ENCODE assay signal across 15 cellular contexts in genomic region chr12:79086546-79086945, GRCh38.
"Had no signal": no experiment of that assay in that cellular context is flagged by ENCODE, and none has a peak within 500 bp of the region (broad histone marks: within the 10 kb centered on the region; RNA-seq: fewer than 3 reads in every experiment).

No MANE protein-coding gene starts in this region.

- H3K27me3 Mint-ChIP-seq: activated naive CD4-positive, alpha-beta T cell treated with anti-CD3 and anti-CD28 coated beads, Interleukin-2, amount 10 ng/mL, durations not matched to agents 7 days and 5 days; natural killer cell treated with Interleukin-12 subunit alpha and Interleukin-12 subunit beta and Interleukin-15 and Interleukin-18, amount 100 ng/mL, for 72 hours; stimulated activated memory B cell treated with anti-CD40 and anti-IgM and Interleukin-4, amounts not matched to agents 10 μg/mL and 1 μg/mL and 100 μg/mL, for 72 hours; T-cell had no signal

- H3K4me3 Mint-ChIP-seq: activated naive CD4-positive, alpha-beta T cell treated with anti-CD3 and anti-CD28 coated beads, Interleukin-2, amount 10 ng/mL, durations not matched to agents 7 days and 5 days; natural killer cell treated with Interleukin-12 subunit alpha and Interleukin-12 subunit beta and Interleukin-15 and Interleukin-18, amount 100 ng/mL, for 72 hours; stimulated activated memory B cell treated with anti-CD40 and anti-IgM and Interleukin-4, amounts not matched to agents 10 μg/mL and 1 μg/mL and 100 μg/mL, for 72 hours; T-cell had no signal

- H3K27ac Mint-ChIP-seq: activated naive CD4-positive, alpha-beta T cell treated with anti-CD3 and anti-CD28 coated beads, Interleukin-2, amount 10 ng/mL, durations not matched to agents 7 days and 5 days; natural killer cell treated with Interleukin-12 subunit alpha and Interleukin-12 subunit beta and Interleukin-15 and Interleukin-18, amount 100 ng/mL, for 72 hours; stimulated activated memory B cell treated with anti-CD40 and anti-IgM and Interleukin-4, amounts not matched to agents 10 μg/mL and 1 μg/mL and 100 μg/mL, for 72 hours; T-cell had no signal

- DNase-seq: activated CD4-positive, alpha-beta T cell treated with anti-CD3 and anti-CD28 coated beads for 1 hour; activated CD4-positive, alpha-beta T cell treated with anti-CD3 and anti-CD28 coated beads, Interleukin-2, amount 50 U/mL, for 48 hours; activated naive CD4-positive, alpha-beta T cell treated with anti-CD3 and anti-CD28 coated beads, Interleukin-2, amount 10 ng/mL, durations not matched to agents 7 days and 5 days; activated T-cell treated with anti-CD3 and anti-CD28 coated beads, Interleukin-2, amount 50 U/mL, for 1 hour; dermis blood vessel endothelial cell; left ventricle myocardium inferior; mesenchymal stem cell; stimulated activated CD4-positive, alpha-beta T cell treated with anti-CD3 and anti-CD28 coated beads, Interleukin-12 subunit alpha, Interleukin-12 subunit beta, amount 100 ng/mL, for 4 hours; stimulated activated CD4-positive, alpha-beta T cell treated with anti-CD3 and anti-CD28 coated beads, Interleukin-2, amount 100 ng/mL, for 48 hours; T-cell; T-helper 9 cell had no signal

- H3K36me3 Mint-ChIP-seq: activated naive CD4-positive, alpha-beta T cell treated with anti-CD3 and anti-CD28 coated beads, Interleukin-2, amount 10 ng/mL, durations not matched to agents 7 days and 5 days; natural killer cell treated with Interleukin-12 subunit alpha and Interleukin-12 subunit beta and Interleukin-15 and Interleukin-18, amount 100 ng/mL, for 72 hours; stimulated activated memory B cell treated with anti-CD40 and anti-IgM and Interleukin-4, amounts not matched to agents 10 μg/mL and 1 μg/mL and 100 μg/mL, for 72 hours; T-cell had no signal

- H3K4me1 Mint-ChIP-seq: activated naive CD4-positive, alpha-beta T cell treated with anti-CD3 and anti-CD28 coated beads, Interleukin-2, amount 10 ng/mL, durations not matched to agents 7 days and 5 days; stimulated activated memory B cell treated with anti-CD40 and anti-IgM and Interleukin-4, amounts not matched to agents 10 μg/mL and 1 μg/mL and 100 μg/mL, for 72 hours; T-cell had no signal

- H3K9me3 Mint-ChIP-seq: stimulated activated memory B cell treated with anti-CD40 and anti-IgM and Interleukin-4, amounts not matched to agents 10 μg/mL and 1 μg/mL and 100 μg/mL, for 72 hours had no signal

- ATAC-seq: natural killer cell treated with Interleukin-12 subunit alpha and Interleukin-12 subunit beta and Interleukin-15 and Interleukin-18, amount 100 ng/mL, for 72 hours; stimulated activated memory B cell treated with anti-CD40 and anti-IgM and Interleukin-4, amounts not matched to agents 10 μg/mL and 1 μg/mL and 100 μg/mL, for 72 hours; T-cell had no signal

- H3K4me3 ChIP-seq: hepatocyte, left ventricle myocardium inferior, prostate gland had no signal
